In the genomic region with DNA sequence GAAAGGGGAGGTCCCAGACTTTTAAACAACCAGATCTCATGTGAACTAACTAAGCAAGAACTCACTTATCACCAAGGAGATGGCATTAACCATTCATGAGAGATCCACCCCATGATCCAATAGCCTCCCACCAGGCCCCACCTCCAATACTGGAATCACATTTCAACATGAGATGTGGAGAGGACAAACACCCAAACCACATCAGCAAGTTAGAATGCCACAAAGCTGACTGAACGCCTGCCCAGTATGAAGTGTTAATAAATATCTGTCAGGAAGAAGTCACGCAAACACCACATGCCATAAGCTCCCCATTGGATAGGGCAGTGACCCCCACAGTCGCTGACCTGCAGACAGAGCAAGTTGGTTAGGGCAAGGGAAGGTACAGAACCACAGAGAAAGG, we compare ENCODE assay signal across 15 cellular contexts. TPM values are rescaled to one million over a fixed set of nuclear protein-coding genes. Genes with fewer than 3 reads are reported as not detected.
DNase-seq lines count a peak whose midpoint lies in the region; ATAC-seq and TF ChIP-seq lines count a peak whose summit lies in the region.
"Had no signal": no experiment of that assay in that cellular context is flagged by ENCODE, and none has a peak within 500 bp of the region (broad histone marks: within the 10 kb centered on the region; RNA-seq: fewer than 3 reads in every experiment).

No MANE protein-coding gene starts in this region.

- no peaks in the 10 kb centered on the region for H3K79me2 ChIP-seq in fibroblast of lung (ENCODE audit: control insufficient read depth, insufficient read depth, low read length)

- no peaks in the 10 kb centered on the region for H3K36me3 ChIP-seq in fibroblast of lung (ENCODE audit: control insufficient read depth, insufficient read depth, low read length)

- DNase-seq in AG08395 (ENCODE audit: low spot score) (peak; percentile 36), H4 (ENCODE audit: low spot score) (peak; percentile 98), SK-MEL-5 (ENCODE audit: low read depth, low spot score) (peak; percentile 5), fibroblast of lung (ENCODE audit: low read depth in 2 of 2) (peak; percentile 86 to 91), ACHN (no peak), sciatic nerve (ENCODE audit: low spot score) (no peak), MV-4-11 (lab: John Stamatoyannopoulos, UW) (no peak)
- DNase-seq: activated CD4-positive, CD25-positive, alpha-beta regulatory T cell treated with anti-CD3 and anti-CD28 coated beads, Interleukin-2, amount 50 U/mL, for 72 hours; activated effector memory CD4-positive, alpha-beta T cell treated with anti-CD3 and anti-CD28 coated beads, Interleukin-2, amount 50 U/mL, for 16 hours; left ventricle myocardium superior; naive B cell; posterior cingulate gyrus; T-helper 17 cell had no signal

- H4K20me1 ChIP-seq in fibroblast of lung (ENCODE audit: control insufficient read depth, extremely low read depth, insufficient read depth, low read length) = no peaks in the 10 kb centered on the region

- peaks cover 17% of the 10 kb centered on the region for H3K4me1 ChIP-seq in fibroblast of lung (ENCODE audit: control insufficient read depth, extremely low read depth, insufficient read depth, low read length)

- in situ Hi-C loops in SK-MEL-5 (cut with HindIII; ENCODE audit: low pct_unique_long_range_greater_than_20kb, low sequenced_read_pairs) (no loop called here), ACHN (cut with HindIII; ENCODE audit: low pct_ligation_motif_present, low pct_unique_long_range_greater_than_20kb, low sequenced_read_pairs) (no loop called here)

- H2AFZ ChIP-seq in fibroblast of lung (ENCODE audit: low read length) = no peak overlapping the region

- H3K4me2 ChIP-seq in fibroblast of lung (ENCODE audit: extremely low read depth, insufficient read depth, low read length) = no peak overlapping the region

- H3K9me3 ChIP-seq in fibroblast of lung (ENCODE audit: control insufficient read depth, insufficient read depth, low read depth, low read length) = no peaks in the 10 kb centered on the region

- intact Hi-C loops in sciatic nerve (cut with DNase I) = no loop called here

- no peaks in the 10 kb centered on the region for H3K27me3 ChIP-seq in fibroblast of lung (ENCODE audit: control insufficient read depth, insufficient read depth, low read length)

- no peak for TF ChIP-seq CTCF in fibroblast of lung (conservative IDR thresholded peaks at IDR 0.05 in 1 of 2, IDR thresholded peaks at IDR 0.05 in 1 of 2; ENCODE audit: low read depth in 1 of 2, low read length in 2 of 2)

- ATAC-seq in GM21367 (IDR thresholded peaks at IDR 0.05; ENCODE audit: unreplicated experiment) = no peak
- ATAC-seq in sciatic nerve = no peak
- ATAC-seq: left ventricle myocardium superior, T-helper 17 cell had no signal

- H3K9ac ChIP-seq in fibroblast of lung (ENCODE audit: insufficient read depth, low read length) = no peak overlapping the region

- no peak overlapping the region for H3K4me3 ChIP-seq in fibroblast of lung (replicated peaks in 1 of 4; ENCODE audit: control extremely low read depth in 1 of 4, insufficient read depth in 1 of 4, low read depth in 3 of 4, low read length in 4 of 4)

- peak overlapping the region; percentile 57 for H3K27ac ChIP-seq in fibroblast of lung (ENCODE audit: insufficient read depth, low read length)

RNA-seq across cellular contexts. Expression of a gene that starts 14.3 kb away (rescaled TPM):
- 0.27 TPM in 1 of 2 replicates, not detected in the other for total RNA-seq in H4 (2014; rRNA removed; shearing (Covaris generic))
- total RNA-seq in SK-MEL-5 (2014; rRNA removed; shearing (Covaris generic)) = not detected in 2 replicates
- polyA plus RNA-seq in SK-MEL-5 (2015; cell fraction: cytosol; rRNA removed) = not detected in 2 replicates
- not detected in 2 replicates for polyA plus RNA-seq in SK-MEL-5 (2015; cell fraction: nucleus; rRNA removed)
- 0.51 and 0.66 TPM in 2 replicates for total RNA-seq in fibroblast of lung
- polyA plus RNA-seq in fibroblast of lung = not detected in 2 replicates
- not detected in 2 replicates for polyA plus RNA-seq in fibroblast of lung (2012)
- not detected in 2 replicates for polyA minus RNA-seq in fibroblast of lung (ENCODE audit: low replicate concordance)
- 6.3 TPM for total RNA-seq in sciatic nerve
- total RNA-seq: T-helper 17 cell, urinary bladder had no signal

RNA-seq across cellular contexts. Expression of a gene that starts 57.3 kb away (rescaled TPM):
- total RNA-seq in H4 (2014; rRNA removed; shearing (Covaris generic)) = 1.2 and 4.9 TPM in 2 replicates
- total RNA-seq in SK-MEL-5 (2014; rRNA removed; shearing (Covaris generic)) = 1.2 TPM in 2 replicates
- 1.8 and 2.0 TPM in 2 replicates for polyA plus RNA-seq in SK-MEL-5 (2015; cell fraction: cytosol; rRNA removed)
- 0.59 TPM in 1 of 2 replicates, not detected in the other for polyA plus RNA-seq in SK-MEL-5 (2015; cell fraction: nucleus; rRNA removed)
- 2.8 and 6.3 TPM in 2 replicates for total RNA-seq in fibroblast of lung
- 0.98 and 1.5 TPM in 2 replicates for polyA plus RNA-seq in fibroblast of lung
- 0.84 and 1.2 TPM in 2 replicates for polyA plus RNA-seq in fibroblast of lung (2012)
- polyA minus RNA-seq in fibroblast of lung (ENCODE audit: low replicate concordance) = not detected in 2 replicates
- 0.49 TPM for total RNA-seq in sciatic nerve
- total RNA-seq: T-helper 17 cell had no signal

Comparison
In these comparisons a context has a peak if more than half of its experiments do, and no peak if none do; other contexts are left out.
1. DNase-seq: peak in AG08395 (single experiment), H4 (single experiment), SK-MEL-5 (single experiment) and fibroblast of lung (2 of 2); none in ACHN (single experiment), sciatic nerve (single experiment) and MV-4-11 (single experiment).